In the genomic region with DNA sequence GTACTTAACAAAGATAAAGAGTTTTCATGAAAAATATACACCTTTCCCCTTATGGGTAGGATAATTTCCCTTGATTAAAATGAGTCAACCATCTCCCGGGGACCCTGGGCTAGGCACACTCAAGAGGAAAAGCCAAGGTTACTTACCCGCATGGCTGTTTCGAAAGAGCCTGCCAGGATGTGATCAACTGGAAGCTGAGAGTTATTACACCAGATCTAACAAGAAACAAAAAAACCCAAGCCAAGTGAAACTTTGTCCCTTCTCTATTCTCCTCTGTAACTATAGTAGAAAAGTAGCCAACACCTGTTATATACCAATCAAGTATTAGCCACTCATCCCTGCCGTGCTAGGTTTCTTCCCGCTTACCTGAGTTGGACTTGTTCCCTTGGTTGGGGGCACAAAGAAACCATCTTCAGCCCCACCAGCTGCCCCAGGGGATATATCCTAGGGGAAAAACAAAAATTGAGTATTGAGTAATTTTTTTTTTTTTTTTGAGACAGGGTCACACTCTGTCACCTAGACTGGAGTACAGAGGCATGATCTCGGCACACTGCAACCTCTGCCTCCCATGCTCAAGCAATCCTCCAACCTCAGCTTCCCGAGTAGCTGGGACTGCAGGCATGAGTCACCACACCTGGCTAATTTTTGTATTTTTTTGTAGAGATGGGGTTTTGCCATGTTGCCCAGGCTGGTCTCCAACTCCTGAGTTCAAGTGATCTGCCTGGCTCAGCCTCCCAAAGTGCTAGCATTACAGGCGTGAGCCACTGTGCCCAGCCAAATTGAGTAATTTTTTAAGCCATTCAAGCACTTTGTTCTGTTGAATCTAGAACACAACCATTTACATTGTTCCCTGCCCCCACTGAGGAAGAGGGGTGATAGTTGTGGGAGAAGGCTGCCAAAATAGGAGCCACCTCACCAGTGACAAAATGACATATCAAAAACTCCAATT, we compare ENCODE assay signal across 21 cellular contexts. TPM values are rescaled to one million over a fixed set of nuclear protein-coding genes. Genes with fewer than 3 reads are reported as not detected.
DNase-seq lines count a peak whose midpoint lies in the region; ATAC-seq and TF ChIP-seq lines count a peak whose summit lies in the region.
"Had no signal": no experiment of that assay in that cellular context is flagged by ENCODE, and none has a peak within 500 bp of the region (broad histone marks: within the 10 kb centered on the region; RNA-seq: fewer than 3 reads in every experiment).

No MANE protein-coding gene starts in this region.

- no peak overlapping the region for H3K4me3 Mint-ChIP-seq in activated naive CD4-positive, alpha-beta T cell treated with anti-CD3 and anti-CD28 coated beads for 36 hours
- no peak overlapping the region for H3K4me3 Mint-ChIP-seq in glutamatergic neuron (ENCODE audit: unreplicated experiment)
- no peak overlapping the region for H3K4me3 Mint-ChIP-seq in stimulated activated effector memory CD8-positive, alpha-beta T cell treated with anti-CD3 and anti-CD28 coated beads, Interleukin-12 subunit alpha, Interleukin-12 subunit beta, amount 100 ng/mL, for 72 hours
- H3K4me3 Mint-ChIP-seq: effector memory CD8-positive, alpha-beta T cell; natural killer cell; T-helper 2 cell treated with Interferon-gamma antibody and Interleukin-4, amounts not matched to agents 5 μg/mL and 100 μg/mL, for 36 hours; WTC11 had no signal

- no peaks in the 10 kb centered on the region for H3K9me3 ChIP-seq in adrenal gland (replicated peaks in 1 of 3)
- H3K9me3 ChIP-seq: ascending aorta, ovary, right atrium auricular region, upper lobe of right lung had no signal

- peaks cover 4% of the 10 kb centered on the region for H3K4me1 Mint-ChIP-seq in activated naive CD4-positive, alpha-beta T cell treated with anti-CD3 and anti-CD28 coated beads for 36 hours (ENCODE audit: low read depth)
- H3K4me1 Mint-ChIP-seq in glutamatergic neuron (ENCODE audit: low read depth, unreplicated experiment), result peaks cover 12% of the 10 kb centered on the region
- peaks cover 10% of the 10 kb centered on the region for H3K4me1 Mint-ChIP-seq in stimulated activated effector memory CD8-positive, alpha-beta T cell treated with anti-CD3 and anti-CD28 coated beads, Interleukin-12 subunit alpha, Interleukin-12 subunit beta, amount 100 ng/mL, for 72 hours
- H3K4me1 Mint-ChIP-seq: natural killer cell, WTC11 had no signal

- peaks cover 39% of the 10 kb centered on the region for H3K36me3 Mint-ChIP-seq in activated naive CD4-positive, alpha-beta T cell treated with anti-CD3 and anti-CD28 coated beads for 36 hours (ENCODE audit: low read depth)
- no peaks in the 10 kb centered on the region for H3K36me3 Mint-ChIP-seq in glutamatergic neuron (ENCODE audit: unreplicated experiment)
- peaks cover 100% of the 10 kb centered on the region for H3K36me3 Mint-ChIP-seq in stimulated activated effector memory CD8-positive, alpha-beta T cell treated with anti-CD3 and anti-CD28 coated beads, Interleukin-12 subunit alpha, Interleukin-12 subunit beta, amount 100 ng/mL, for 72 hours

- H3K4me1 ChIP-seq in adrenal gland (replicated peaks in 1 of 2), result peaks cover 0 to 6% of the 10 kb centered on the region in 2 donors
- H3K4me1 ChIP-seq: ascending aorta, right atrium auricular region, upper lobe of right lung had no signal

- no peak for DNase-seq in activated naive CD4-positive, alpha-beta T cell treated with anti-CD3 and anti-CD28 coated beads for 36 hours
- DNase-seq in activated naive CD4-positive, alpha-beta T cell treated with Interleukin-2 at 50 U/mL for 16 hours, result no peak
- DNase-seq in adrenal gland, result peak; percentile 31 to 80 (median 61)
- no peak for DNase-seq in glutamatergic neuron
- no peak for DNase-seq in stimulated activated effector memory CD8-positive, alpha-beta T cell treated with anti-CD3 and anti-CD28 coated beads, Interleukin-12 subunit alpha, Interleukin-12 subunit beta, amount 100 ng/mL, for 72 hours (ENCODE audit: low spot score in 2 of 2)
- DNase-seq in cerebellum (ENCODE audit: low spot score), result no peak
- DNase-seq in NCI-H510A treated with DMSO at 0.1 percent for 48 hours (lab: John Stamatoyannopoulos, UW), result no peak
- DNase-seq: activated CD4-positive, alpha-beta T cell treated with anti-CD3 and anti-CD28 coated beads, Interleukin-2, amount 50 U/mL, for 4 hours; activated gamma-delta T cell treated with Interleukin-2 at 50 U/mL for 16 hours; effector memory CD8-positive, alpha-beta T cell; natural killer cell; NCI-H1436 treated with DMSO at 0.1 percent for 48 hours; NCI-H524; ovary; upper lobe of right lung had no signal

- no peaks in the 10 kb centered on the region for H3K27me3 ChIP-seq in adrenal gland
- H3K27me3 ChIP-seq: ascending aorta, ovary, right atrium auricular region, upper lobe of right lung had no signal

- no peak overlapping the region for H3K4me3 ChIP-seq in adrenal gland
- H3K4me3 ChIP-seq: ascending aorta, ovary, right atrium auricular region, SK-N-MC, upper lobe of right lung had no signal

- intact Hi-C loops in activated naive CD4-positive, alpha-beta T cell treated with anti-CD3 and anti-CD28 coated beads for 36 hours (cut with micrococcal nuclease), result loop anchor here (5.0 kb wide), 1 partner anchor 41 kb away; no protein-coding TSS in a partner anchor
- intact Hi-C loops in adrenal gland (cut with DNase I), result loop anchor here (5.0 kb wide), 1 partner anchor 101 kb away; a partner anchor contains a TSS

- no peaks in the 10 kb centered on the region for H3K9me3 Mint-ChIP-seq in activated naive CD4-positive, alpha-beta T cell treated with anti-CD3 and anti-CD28 coated beads for 36 hours
- peaks cover 2% of the 10 kb centered on the region for H3K9me3 Mint-ChIP-seq in glutamatergic neuron (ENCODE audit: unreplicated experiment)
- no peaks in the 10 kb centered on the region for H3K9me3 Mint-ChIP-seq in stimulated activated effector memory CD8-positive, alpha-beta T cell treated with anti-CD3 and anti-CD28 coated beads, Interleukin-12 subunit alpha, Interleukin-12 subunit beta, amount 100 ng/mL, for 72 hours
- H3K9me3 Mint-ChIP-seq: effector memory CD8-positive, alpha-beta T cell; natural killer cell; T-helper 2 cell treated with Interferon-gamma antibody and Interleukin-4, amounts not matched to agents 5 μg/mL and 100 μg/mL, for 36 hours; WTC11 had no signal

- TF ChIP-seq CTCF in adrenal gland (IDR thresholded peaks at IDR 0.05), result no peak
- TF ChIP-seq CTCF in glutamatergic neuron (IDR thresholded peaks at IDR 0.05; ENCODE audit: partially characterized antibody, unreplicated experiment), result no peak

- H3K36me3 ChIP-seq in adrenal gland (replicated peaks in 1 of 2), result peaks cover 0 to 99% of the 10 kb centered on the region in 2 donors
- H3K36me3 ChIP-seq: ovary had no signal

- H3K27ac Mint-ChIP-seq in activated naive CD4-positive, alpha-beta T cell treated with anti-CD3 and anti-CD28 coated beads for 36 hours, result peak overlapping the region; percentile 10
- H3K27ac Mint-ChIP-seq in glutamatergic neuron (ENCODE audit: unreplicated experiment), result peak overlapping the region; percentile 33
- peak overlapping the region; percentile 66 for H3K27ac Mint-ChIP-seq in stimulated activated effector memory CD8-positive, alpha-beta T cell treated with anti-CD3 and anti-CD28 coated beads, Interleukin-12 subunit alpha, Interleukin-12 subunit beta, amount 100 ng/mL, for 72 hours
- H3K27ac Mint-ChIP-seq: T-helper 2 cell treated with Interferon-gamma antibody and Interleukin-4, amounts not matched to agents 5 μg/mL and 100 μg/mL, for 36 hours had no signal

- H3K27me3 Mint-ChIP-seq in activated naive CD4-positive, alpha-beta T cell treated with anti-CD3 and anti-CD28 coated beads for 36 hours (ENCODE audit: low read depth), result no peaks in the 10 kb centered on the region
- H3K27me3 Mint-ChIP-seq in glutamatergic neuron (ENCODE audit: unreplicated experiment), result peaks cover 5% of the 10 kb centered on the region
- H3K27me3 Mint-ChIP-seq: effector memory CD8-positive, alpha-beta T cell had no signal

- CTCF ChIA-PET in activated naive CD4-positive, alpha-beta T cell treated with anti-CD3 and anti-CD28 coated beads for 36 hours (lab: Charles Lee), result interaction anchor here (0.7 to 6.6 kb wide), 22 partner anchors 7 to 195 kb away, joined by 3 to 139 read pairs (median 16); a partner anchor contains a TSS

- no peak for TF ChIP-seq POLR2A in adrenal gland (IDR thresholded peaks at IDR 0.05)

- peak overlapping the region in 2 of 5 donors; percentile 41 to 67 for H3K27ac ChIP-seq in adrenal gland
- H3K27ac ChIP-seq: ascending aorta, ovary, right atrium auricular region, SK-N-MC, upper lobe of right lung had no signal

- 60 to 74% (median 64%) methylated on average over 8 of the region's 8 CpGs for WGBS in adrenal gland, 4 donors

- no peak for ATAC-seq in stimulated activated effector memory CD8-positive, alpha-beta T cell treated with anti-CD3 and anti-CD28 coated beads, Interleukin-12 subunit alpha, Interleukin-12 subunit beta, amount 100 ng/mL, for 72 hours
- ATAC-seq in GM21717 (IDR thresholded peaks at IDR 0.05; ENCODE audit: unreplicated experiment), result no peak
- ATAC-seq: effector memory CD8-positive, alpha-beta T cell; natural killer cell; upper lobe of right lung; WTC11 had no signal

RNA-seq across cellular contexts. Expression of a gene that starts 8.4 kb away (rescaled TPM):
- 10 to 100 TPM; 58.3 to 65.4 TPM for total RNA-seq in activated naive CD4-positive, alpha-beta T cell treated with anti-CD3 and anti-CD28 coated beads for 36 hours
- total RNA-seq in adrenal gland, result 100 to 1,000 TPM in 3 of 8 donors, 10 to 100 TPM in 5; 55.5 to 165 (median 88.6) TPM
- polyA plus RNA-seq in adrenal gland, result 10 to 100 TPM; 15.5 to 89.1 (median 18.5) TPM
- total RNA-seq in glutamatergic neuron (ENCODE audit: unreplicated experiment), result 48.8 TPM
- total RNA-seq in cerebellum, result 42.1 TPM

RNA-seq across cellular contexts. Expression of a gene that starts 30.9 kb away (rescaled TPM):
- total RNA-seq in activated naive CD4-positive, alpha-beta T cell treated with anti-CD3 and anti-CD28 coated beads for 36 hours, result 100 to 1,000 TPM; 218 to 226 TPM
- 100 to 1,000 TPM in 6 of 8 donors, 10 to 100 TPM in 2; 64.3 to 162 (median 127) TPM for total RNA-seq in adrenal gland
- polyA plus RNA-seq in adrenal gland, result 100 to 1,000 TPM in 2 of 3 donors, 10 to 100 TPM in 1; 78.9 to 140 (median 124) TPM
- 146 TPM for total RNA-seq in glutamatergic neuron (ENCODE audit: unreplicated experiment)
- 108 TPM for total RNA-seq in cerebellum

RNA-seq across cellular contexts. Expression of a gene that starts 49.8 kb away (rescaled TPM):
- 100 to 1,000 TPM in 1 of 2 experiments, 10 to 100 TPM in 1; 97.8 to 101 TPM for total RNA-seq in activated naive CD4-positive, alpha-beta T cell treated with anti-CD3 and anti-CD28 coated beads for 36 hours
- total RNA-seq in adrenal gland (100 to 1,000 TPM in 7 of 8 donors, 10 to 100 TPM in 1; 97.2 to 209 (median 143) TPM), glutamatergic neuron (ENCODE audit: unreplicated experiment) (263 TPM), cerebellum (124 TPM)
- 100 to 1,000 TPM in 1 of 3 donors, 10 to 100 TPM in 2; 58.4 to 135 (median 72.4) TPM for polyA plus RNA-seq in adrenal gland

RNA-seq across cellular contexts. Expression of a gene that starts 49.9 kb away (rescaled TPM):
- 10 to 100 TPM; 27.4 to 29.4 TPM for total RNA-seq in activated naive CD4-positive, alpha-beta T cell treated with anti-CD3 and anti-CD28 coated beads for 36 hours
- total RNA-seq in adrenal gland (100 to 1,000 TPM in 2 of 8 donors, 10 to 100 TPM in 6; 55.1 to 113 (median 91.5) TPM), glutamatergic neuron (ENCODE audit: unreplicated experiment) (121 TPM), cerebellum (34.4 TPM)
- polyA plus RNA-seq in adrenal gland, result 100 to 1,000 TPM in 1 of 3 donors, 10 to 100 TPM in 2; 48.3 to 104 (median 48.8) TPM

Comparison
In these comparisons a context has a peak if more than half of its experiments do, and no peak if none do; other contexts are left out.
1. DNase-seq: peak in adrenal gland (7 of 7); none in activated naive CD4-positive, alpha-beta T cell treated with anti-CD3 and anti-CD28 coated beads for 36 hours (single experiment), activated naive CD4-positive, alpha-beta T cell treated with Interleukin-2 at 50 U/mL for 16 hours (single experiment), glutamatergic neuron (single experiment), stimulated activated effector memory CD8-positive, alpha-beta T cell treated with anti-CD3 and anti-CD28 coated beads, Interleukin-12 subunit alpha, Interleukin-12 subunit beta, amount 100 ng/mL, for 72 hours (0 of 2), cerebellum (single experiment) and NCI-H510A treated with DMSO at 0.1 percent for 48 hours (single experiment).
2. H3K27ac Mint-ChIP-seq: peak in every context shown above with its lines; median percentile 66 in stimulated activated effector memory CD8-positive, alpha-beta T cell treated with anti-CD3 and anti-CD28 coated beads, Interleukin-12 subunit alpha, Interleukin-12 subunit beta, amount 100 ng/mL, for 72 hours; 33 in glutamatergic neuron; 10 in activated naive CD4-positive, alpha-beta T cell treated with anti-CD3 and anti-CD28 coated beads for 36 hours.